In the genomic region with DNA sequence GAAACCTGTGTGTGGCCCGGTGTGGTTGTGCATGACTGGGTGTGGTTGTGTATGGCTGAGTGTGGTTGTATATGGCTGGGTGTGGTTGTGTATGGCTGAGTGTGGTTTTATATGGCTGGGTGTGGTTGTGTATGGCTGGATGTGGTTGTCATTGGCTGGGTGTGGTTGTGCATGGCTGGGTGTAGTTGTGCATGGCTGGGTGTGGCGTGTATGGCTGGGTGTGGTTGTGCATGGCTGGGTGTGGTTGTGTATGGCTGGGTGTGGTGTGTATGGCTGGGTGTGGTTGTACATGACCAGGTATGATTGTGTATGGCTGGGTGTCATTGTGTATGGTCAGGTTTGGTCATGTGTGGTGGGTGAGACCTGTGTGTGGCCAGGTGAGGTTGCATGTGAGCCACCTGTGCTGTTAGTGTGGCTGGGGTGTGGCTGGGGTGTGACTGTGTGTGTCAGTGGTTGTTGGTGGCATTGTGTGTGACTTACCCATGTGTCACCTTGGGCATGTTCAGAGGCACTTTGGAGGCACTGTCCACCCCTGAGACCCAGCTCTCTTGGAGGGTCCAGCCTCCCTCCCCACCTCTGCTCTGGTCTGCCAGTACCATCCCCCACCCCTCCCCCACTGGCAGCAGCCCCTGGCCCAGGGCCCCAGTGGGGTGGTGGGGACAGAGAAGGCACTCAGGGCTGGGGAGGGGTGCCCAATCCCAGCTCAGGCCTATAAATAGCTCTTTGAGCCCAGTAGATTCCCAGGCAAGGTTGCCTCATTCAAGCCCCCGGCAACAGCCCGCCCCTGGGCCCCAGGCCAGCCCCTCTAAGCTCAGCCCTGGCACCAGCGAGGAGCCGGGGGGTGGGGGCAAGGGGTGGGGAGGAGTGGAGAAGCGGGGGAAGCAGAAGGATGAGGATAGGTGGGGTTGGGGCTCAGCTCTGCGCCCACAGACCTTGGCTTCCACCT, we compare ENCODE assay signal across 2 cellular contexts.
TF ChIP-seq lines count a peak whose summit lies in the region.

No MANE protein-coding gene starts in this region.

TF ChIP-seq in GM12891, 5 proteins besides CTCF, POLR2A, EP300 and RAD21:
- TF ChIP-seq SPI1 (IDR thresholded peaks at IDR 0.05; ENCODE audit: low read depth, low read length) (no peak), TAF1 (IDR thresholded peaks at IDR 0.05; ENCODE audit: low read depth, low read length) (no peak), PAX5 (IDR thresholded peaks at IDR 0.05; ENCODE audit: insufficient read depth, low read length, severe bottlenecking) (no peak)
TF ChIP-seq in GM12891: peak in this region for 0.

TF ChIP-seq in GM12878, 131 proteins besides CTCF, POLR2A, EP300 and RAD21:
- TF ChIP-seq IRF3 (IDR thresholded peaks at IDR 0.05): no peak
- TF ChIP-seq EED (IDR thresholded peaks at IDR 0.05; ENCODE audit: low read depth): no peak
- no peak for TF ChIP-seq BHLHE40 (IDR thresholded peaks at IDR 0.05; ENCODE audit: borderline replicate concordance in 1 of 2, low read depth in 2 of 2, low read length in 1 of 2)
- TF ChIP-seq, protein P1, sequence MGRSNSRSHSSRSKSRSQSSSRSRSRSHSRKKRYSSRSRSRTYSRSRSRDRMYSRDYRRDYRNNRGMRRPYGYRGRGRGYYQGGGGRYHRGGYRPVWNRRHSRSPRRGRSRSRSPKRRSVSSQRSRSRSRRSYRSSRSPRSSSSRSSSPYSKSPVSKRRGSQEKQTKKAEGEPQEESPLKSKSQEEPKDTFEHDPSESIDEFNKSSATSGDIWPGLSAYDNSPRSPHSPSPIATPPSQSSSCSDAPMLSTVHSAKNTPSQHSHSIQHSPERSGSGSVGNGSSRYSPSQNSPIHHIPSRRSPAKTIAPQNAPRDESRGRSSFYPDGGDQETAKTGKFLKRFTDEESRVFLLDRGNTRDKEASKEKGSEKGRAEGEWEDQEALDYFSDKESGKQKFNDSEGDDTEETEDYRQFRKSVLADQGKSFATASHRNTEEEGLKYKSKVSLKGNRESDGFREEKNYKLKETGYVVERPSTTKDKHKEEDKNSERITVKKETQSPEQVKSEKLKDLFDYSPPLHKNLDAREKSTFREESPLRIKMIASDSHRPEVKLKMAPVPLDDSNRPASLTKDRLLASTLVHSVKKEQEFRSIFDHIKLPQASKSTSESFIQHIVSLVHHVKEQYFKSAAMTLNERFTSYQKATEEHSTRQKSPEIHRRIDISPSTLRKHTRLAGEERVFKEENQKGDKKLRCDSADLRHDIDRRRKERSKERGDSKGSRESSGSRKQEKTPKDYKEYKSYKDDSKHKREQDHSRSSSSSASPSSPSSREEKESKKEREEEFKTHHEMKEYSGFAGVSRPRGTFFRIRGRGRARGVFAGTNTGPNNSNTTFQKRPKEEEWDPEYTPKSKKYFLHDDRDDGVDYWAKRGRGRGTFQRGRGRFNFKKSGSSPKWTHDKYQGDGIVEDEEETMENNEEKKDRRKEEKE (IDR thresholded peaks at IDR 0.05): no peak
- TF ChIP-seq ZNF622 (IDR thresholded peaks at IDR 0.05): no peak
- TF ChIP-seq RUNX3 (IDR thresholded peaks at IDR 0.05; ENCODE audit: low read length): 0 out of 2 replicates have a peak, but pooled peaks have one; percentile 10
